In genomic region chr9:74543145-74543544, GRCh38 we compare ENCODE assay signal across 18 cellular contexts. TPM values are rescaled to one million over a fixed set of nuclear protein-coding genes. Genes with fewer than 3 reads are reported as not detected.
A peak's percentile ranks its signal among the peaks of the same experiment; 100 is the strongest.
DNase-seq lines count a peak whose midpoint lies in the region; ATAC-seq lines count a peak whose summit lies in the region.
"Had no signal": no experiment of that assay in that cellular context is flagged by ENCODE, and none has a peak within 500 bp of the region (broad histone marks: within the 10 kb centered on the region; RNA-seq: fewer than 3 reads in every experiment).

No MANE protein-coding gene starts in this region.

- ATAC-seq in GM19452 (IDR thresholded peaks at IDR 0.05; ENCODE audit: unreplicated experiment), result no peak
- ATAC-seq: HCT116, HepG2 had no signal

- DNase-seq in caudate nucleus (lab: John Stamatoyannopoulos, UW), result peak in 18 of 61 donors; percentile 2 to 61 (median 10)
- peak; percentile 78 for DNase-seq in globus pallidus (ENCODE audit: low spot score)
- DNase-seq in putamen (ENCODE audit: low spot score), result peak; percentile 71
- DNase-seq in dermis blood vessel endothelial cell, result no peak
- no peak for DNase-seq in stimulated activated CD4-positive, alpha-beta T cell treated with anti-CD3 and anti-CD28 coated beads, Interleukin-2, amount 100 ng/mL, for 24 hours
- DNase-seq: ACHN; Caco-2; CD4-positive, alpha-beta T cell; DMS79; GDM1; GOT3; H7; HFFc6 had no signal

- H3K27ac ChIP-seq in caudate nucleus (ENCODE audit: low read depth, low read length) (peak overlapping the region; percentile 76), temporal lobe (ENCODE audit: low read depth, low read length) (peak overlapping the region; percentile 90)
- H3K27ac ChIP-seq: C4-2B had no signal

RNA-seq across cellular contexts. Expression of gene RORB, which starts 46.0 kb away (rescaled TPM):
- 49.9 TPM for total RNA-seq in temporal lobe
- total RNA-seq in dermis blood vessel endothelial cell, result under 0.01 and 0.09 TPM in 2 replicates
- total RNA-seq: Caco-2; CD4-positive, alpha-beta T cell; HepG2; HFFc6 had no signal

Comparison
In these comparisons a context has a peak if more than half of its experiments do, and no peak if none do; other contexts are left out.
1. DNase-seq: peak in globus pallidus (single experiment) and putamen (single experiment); none in dermis blood vessel endothelial cell (single experiment) and stimulated activated CD4-positive, alpha-beta T cell treated with anti-CD3 and anti-CD28 coated beads, Interleukin-2, amount 100 ng/mL, for 24 hours (0 of 2).
2. RNA of gene RORB, which starts 46.0 kb away (total RNA-seq): 49.9 TPM in temporal lobe (single experiment); under 0.01 to 0.09 TPM in dermis blood vessel endothelial cell; every median in the first group is over 10 times any median in the second.